1 cellular context compared by ENCODE assay signal in genomic region chr2:183078467-183079334, GRCh38.
TF ChIP-seq lines count a peak whose summit lies in the region.

TSS of gene DUSP19 (plus strand) at chr2:183078747. CDS start at chr2:183078934, 187 bp downstream.

TF ChIP-seq in K562, 482 proteins besides CTCF, POLR2A, EP300 and RAD21 (continued from another document and continues in another):
- TF ChIP-seq POLR2AphosphoS2 (IDR thresholded peaks at IDR 0.05; ENCODE audit: low read length) = peak; percentile 90; the same call in 1 of the 2 replicates
- peak; percentile 56 for TF ChIP-seq TEAD4 (IDR thresholded peaks at IDR 0.05; ENCODE audit: low read length)
- TF ChIP-seq TEAD4 (CRISPR knock-in tag; IDR thresholded peaks at IDR 0.05; ENCODE audit: borderline replicate concordance) = no peak
- peak; percentile 77; the same call in 1 of the 2 replicates for TF ChIP-seq GATAD2A (IDR thresholded peaks at IDR 0.05)
- peak; percentile 71; the same call in 1 of the 2 replicates for TF ChIP-seq TAF7 (tag; IDR thresholded peaks at IDR 0.05)
- peak; percentile 84 for TF ChIP-seq POLR2B (IDR thresholded peaks at IDR 0.05; ENCODE audit: low read depth, partially characterized antibody)
- no peak for TF ChIP-seq TAF15 (IDR thresholded peaks at IDR 0.05; ENCODE audit: low read depth, low read length)
- peak; percentile 8; the same call in 1 of the 2 replicates for TF ChIP-seq MAFF (IDR thresholded peaks at IDR 0.05; ENCODE audit: low read length)
- no peak; the same call in 1 of the 2 replicates for TF ChIP-seq ZBTB12 (CRISPR knock-in tag; IDR thresholded peaks at IDR 0.05)
- TF ChIP-seq NFYB (IDR thresholded peaks at IDR 0.05; ENCODE audit: extremely low read depth, insufficient read length) = peak; percentile 92
- TF ChIP-seq RFX1 (IDR thresholded peaks at IDR 0.05) = peak; percentile 51
- TF ChIP-seq RAD51 (IDR thresholded peaks at IDR 0.05; ENCODE audit: borderline replicate concordance, low read depth) = peak; percentile 18; the same call in 1 of the 2 replicates
- TF ChIP-seq MTA3 (IDR thresholded peaks at IDR 0.05; ENCODE audit: borderline replicate concordance) = peak; percentile 78; the same call in 1 of the 2 replicates
- TF ChIP-seq POLR2H (tag; IDR thresholded peaks at IDR 0.05; ENCODE audit: low read depth) = peak; percentile 91
- TF ChIP-seq SAFB (IDR thresholded peaks at IDR 0.05; ENCODE audit: borderline replicate concordance, low read depth, low read length) = no peak
- no peak for TF ChIP-seq ZNF512 (tag; IDR thresholded peaks at IDR 0.05)
- peak; percentile 32; the same call in 1 of the 2 replicates for TF ChIP-seq ZNF175 (CRISPR knock-in tag; IDR thresholded peaks at IDR 0.05; ENCODE audit: low read depth)
- peak; percentile 60; the same call in 1 of the 2 replicates for TF ChIP-seq ZBTB2 (IDR thresholded peaks at IDR 0.05)
- no peak for TF ChIP-seq ATF1 (CRISPR knock-in tag; IDR thresholded peaks at IDR 0.05)
- peak; percentile 69 for TF ChIP-seq ATF1 (tag; IDR thresholded peaks at IDR 0.05)
- peak; percentile 41 to 91; a peak in 3 of 4 replicates for TF ChIP-seq MLLT1 (IDR thresholded peaks at IDR 0.05)
- TF ChIP-seq ZNF445 (CRISPR knock-in tag; IDR thresholded peaks at IDR 0.05; ENCODE audit: low read depth) = no peak
- peak; percentile 60 for TF ChIP-seq CXXC5 (CRISPR knock-in tag; IDR thresholded peaks at IDR 0.05)
- 0 out of 2 replicates have a peak, but pooled peaks have one; percentile 40 for TF ChIP-seq E2F5 (CRISPR knock-in tag; IDR thresholded peaks at IDR 0.05)
- TF ChIP-seq TAF1 (IDR thresholded peaks at IDR 0.05; ENCODE audit: control insufficient read depth, extremely low read depth, insufficient read depth, low read length, severe bottlenecking) = peak; percentile 94
- peak; percentile 46; the same call in 1 of the 2 replicates for TF ChIP-seq ZBTB33 (CRISPR knock-in tag; IDR thresholded peaks at IDR 0.05)
- TF ChIP-seq SP1 (CRISPR knock-in tag; IDR thresholded peaks at IDR 0.05) = peak; percentile 63; the same call in 1 of the 2 replicates
- TF ChIP-seq UBTF (IDR thresholded peaks at IDR 0.05; ENCODE audit: borderline replicate concordance in 1 of 2, low read depth in 2 of 2, low read length in 2 of 2) = 0 out of 4 replicates have a peak, but pooled peaks have one; percentile 14 to 37
- TF ChIP-seq SLC30A9 (CRISPR knock-in tag; IDR thresholded peaks at IDR 0.05) = no peak
- TF ChIP-seq NFE2 (IDR thresholded peaks at IDR 0.05; ENCODE audit: low read depth) = peak; percentile 47; the same call in 1 of the 2 replicates
- no peak for TF ChIP-seq THRB (CRISPR knock-in tag; conservative IDR thresholded peaks at IDR 0.05)
- TF ChIP-seq TCF7 (IDR thresholded peaks at IDR 0.05; ENCODE audit: borderline replicate concordance) = no peak
- TF ChIP-seq ID3 (CRISPR knock-in tag; IDR thresholded peaks at IDR 0.05) = no peak
- TF ChIP-seq ID3 (tag; IDR thresholded peaks at IDR 0.05) = peak; percentile 38; the same call in 1 of the 2 replicates
- 0 out of 2 replicates have a peak, but pooled peaks have one; percentile 12 for TF ChIP-seq SMARCA5 (IDR thresholded peaks at IDR 0.05)
- peak; percentile 89; the same call in 1 of the 2 replicates for TF ChIP-seq L3MBTL2 (IDR thresholded peaks at IDR 0.05)
- TF ChIP-seq AFF1 (IDR thresholded peaks at IDR 0.05; ENCODE audit: low read depth in 1 of 2, partially characterized antibody in 2 of 2) = peak in 1 of 2 experiments; percentile 80
- peak; percentile 89; the same call in 1 of the 2 replicates for TF ChIP-seq ZBTB1 (CRISPR knock-in tag; IDR thresholded peaks at IDR 0.05; ENCODE audit: borderline replicate concordance, low read depth)
- TF ChIP-seq RBFOX2 (IDR thresholded peaks at IDR 0.05; ENCODE audit: low read depth, low read length) = peak; percentile 73
- TF ChIP-seq NBN (IDR thresholded peaks at IDR 0.05; ENCODE audit: low read depth) = peak; percentile 66
- TF ChIP-seq MBD2 (IDR thresholded peaks at IDR 0.05; ENCODE audit: borderline replicate concordance, low read depth) = peak; percentile 88
- TF ChIP-seq ZNF589 (CRISPR knock-in tag; IDR thresholded peaks at IDR 0.05; ENCODE audit: low read depth) = peak; percentile 82; the same call in 1 of the 2 replicates
- TF ChIP-seq RBM25 (IDR thresholded peaks at IDR 0.05; ENCODE audit: low read depth, low read length, severe bottlenecking) = peak; percentile 96
- TF ChIP-seq HCFC1 (IDR thresholded peaks at IDR 0.05; ENCODE audit: low read depth, low read length) = peak; percentile 43; the same call in 1 of the 2 replicates
- peak; percentile 87 for TF ChIP-seq FOXK1 (CRISPR knock-in tag; IDR thresholded peaks at IDR 0.05; ENCODE audit: borderline replicate concordance)
